Comparison of ENCODE assay signal across 16 cellular contexts in genomic region chr7:157525501-157525915, GRCh38.
"Had no signal": no experiment of that assay in that cellular context is flagged by ENCODE, and none has a peak within 500 bp of the region (broad histone marks: within the 10 kb centered on the region; RNA-seq: fewer than 3 reads in every experiment).

No MANE protein-coding gene starts in this region.

- H3K27me3 ChIP-seq: colonic mucosa, tibial nerve had no signal

- FAIRE-seq: frontal cortex, TTC549 had no signal

- H3K4me1 Mint-ChIP-seq: stimulated activated effector memory CD8-positive, alpha-beta T cell treated with anti-CD3 and anti-CD28 coated beads, Interleukin-12 subunit alpha, Interleukin-12 subunit beta, amount 100 ng/mL, for 72 hours had no signal

- H3K4me3 ChIP-seq: colonic mucosa, heart left ventricle, lung, smooth muscle cell, tibial nerve had no signal

- ATAC-seq: heart left ventricle; left colon; naive thymus-derived CD4-positive, alpha-beta T cell; right cardiac atrium; stimulated activated effector memory CD8-positive, alpha-beta T cell treated with anti-CD3 and anti-CD28 coated beads, Interleukin-12 subunit alpha, Interleukin-12 subunit beta, amount 100 ng/mL, for 72 hours had no signal

- H3K27ac ChIP-seq: colonic mucosa, heart left ventricle, tibial nerve had no signal

- DNase-seq: activated CD4-positive, alpha-beta T cell treated with anti-CD3 and anti-CD28 coated beads, Interleukin-2, amount 10 ng/mL, durations not matched to agents 7 days and 5 days; activated CD4-positive, CD25-positive, alpha-beta regulatory T cell; colonic mucosa; heart left ventricle; left colon; naive thymus-derived CD4-positive, alpha-beta T cell; nucleus accumbens had no signal

- H3K36me3 ChIP-seq: colonic mucosa, heart left ventricle, tibial nerve had no signal

- H3K4me3 Mint-ChIP-seq: activated CD4-positive, alpha-beta T cell treated with anti-CD3 and anti-CD28 coated beads, Interleukin-2, amount 10 ng/mL, durations not matched to agents 7 days and 5 days; naive thymus-derived CD4-positive, alpha-beta T cell; stimulated activated effector memory CD8-positive, alpha-beta T cell treated with anti-CD3 and anti-CD28 coated beads, Interleukin-12 subunit alpha, Interleukin-12 subunit beta, amount 100 ng/mL, for 72 hours; T-helper 1 cell treated with Interleukin-12 subunit alpha and Interleukin-12 subunit beta and Interleukin-4 antibody, amounts not matched to agents 30 μg/mL and 1 μg/mL, for 36 hours had no signal

- H3K4me1 ChIP-seq: colonic mucosa, heart left ventricle, tibial nerve had no signal

- H3K27ac Mint-ChIP-seq: activated CD4-positive, alpha-beta T cell treated with anti-CD3 and anti-CD28 coated beads, Interleukin-2, amount 10 ng/mL, durations not matched to agents 7 days and 5 days; progenitor cell of endocrine pancreas; T-helper 1 cell treated with Interleukin-12 subunit alpha and Interleukin-12 subunit beta and Interleukin-4 antibody, amounts not matched to agents 30 μg/mL and 1 μg/mL, for 36 hours had no signal

- H3K36me3 Mint-ChIP-seq: naive thymus-derived CD4-positive, alpha-beta T cell; stimulated activated effector memory CD8-positive, alpha-beta T cell treated with anti-CD3 and anti-CD28 coated beads, Interleukin-12 subunit alpha, Interleukin-12 subunit beta, amount 100 ng/mL, for 72 hours had no signal

- H3K9me3 ChIP-seq: colonic mucosa had no signal

- H3K4me2 ChIP-seq: smooth muscle cell had no signal

- H3K9me3 Mint-ChIP-seq: activated CD4-positive, alpha-beta T cell treated with anti-CD3 and anti-CD28 coated beads, Interleukin-2, amount 10 ng/mL, durations not matched to agents 7 days and 5 days; stimulated activated effector memory CD8-positive, alpha-beta T cell treated with anti-CD3 and anti-CD28 coated beads, Interleukin-12 subunit alpha, Interleukin-12 subunit beta, amount 100 ng/mL, for 72 hours; T-helper 1 cell treated with Interleukin-12 subunit alpha and Interleukin-12 subunit beta and Interleukin-4 antibody, amounts not matched to agents 30 μg/mL and 1 μg/mL, for 36 hours had no signal
